ENCODE assay signal across 17 cellular contexts in genomic region chr6:63793727-63794126, GRCh38.
"Had no signal": no experiment of that assay in that cellular context is flagged by ENCODE, and none has a peak within 500 bp of the region (broad histone marks: within the 10 kb centered on the region; RNA-seq: fewer than 3 reads in every experiment).

No MANE protein-coding gene starts in this region.

- H3K27me3 ChIP-seq: esophagus squamous epithelium had no signal

- H3K4me3 Mint-ChIP-seq: natural killer cell; stimulated activated naive CD8-positive, alpha-beta T cell treated with anti-CD3 and anti-CD28 coated beads, Interleukin-15, Interleukin-2, amounts not matched to agents 100 ng/mL and 50 ng/mL, for 24 hours; T-helper 2 cell treated with Interferon-gamma antibody and Interleukin-4, amounts not matched to agents 5 μg/mL and 100 μg/mL, for 36 hours; type B pancreatic cell had no signal

- H3K4me1 ChIP-seq: esophagus squamous epithelium, suprapubic skin had no signal

- ATAC-seq: natural killer cell, right cardiac atrium had no signal

- H3K27me3 Mint-ChIP-seq: stimulated activated naive CD8-positive, alpha-beta T cell treated with anti-CD3 and anti-CD28 coated beads, Interleukin-15, Interleukin-2, amounts not matched to agents 100 ng/mL and 50 ng/mL, for 24 hours had no signal

- H3K27ac Mint-ChIP-seq: natural killer cell; progenitor cell of endocrine pancreas; stimulated activated naive CD8-positive, alpha-beta T cell treated with anti-CD3 and anti-CD28 coated beads, Interleukin-15, Interleukin-2, amounts not matched to agents 100 ng/mL and 50 ng/mL, for 24 hours; T-helper 2 cell treated with Interferon-gamma antibody and Interleukin-4, amounts not matched to agents 5 μg/mL and 100 μg/mL, for 36 hours; type B pancreatic cell had no signal

- H3K4me1 Mint-ChIP-seq: natural killer cell had no signal

- H3K36me3 Mint-ChIP-seq: natural killer cell, type B pancreatic cell had no signal

- H3K4me3 ChIP-seq: esophagus squamous epithelium, skin epidermis, suprapubic skin had no signal

- H3K9me3 Mint-ChIP-seq: natural killer cell; stimulated activated naive CD8-positive, alpha-beta T cell treated with anti-CD3 and anti-CD28 coated beads, Interleukin-15, Interleukin-2, amounts not matched to agents 100 ng/mL and 50 ng/mL, for 24 hours; T-helper 2 cell treated with Interferon-gamma antibody and Interleukin-4, amounts not matched to agents 5 μg/mL and 100 μg/mL, for 36 hours; type B pancreatic cell had no signal

- H3K36me3 ChIP-seq: esophagus squamous epithelium, suprapubic skin had no signal

- H3K9me3 ChIP-seq: esophagus squamous epithelium, suprapubic skin had no signal

- H3K27ac ChIP-seq: esophagus squamous epithelium, skin epidermis, suprapubic skin had no signal

- DNase-seq: activated CD4-positive, alpha-beta T cell treated with anti-CD3 and anti-CD28 coated beads, Interleukin-2, amount 50 U/mL, for 1 hour; activated naive CD4-positive, alpha-beta T cell; aorta; cortex of kidney; effector CD4-positive, alpha-beta T cell; esophagus squamous epithelium; glutamatergic neuron; mesenchymal stem cell; natural killer cell; nucleus accumbens; right cardiac atrium had no signal
